In the genomic region with DNA sequence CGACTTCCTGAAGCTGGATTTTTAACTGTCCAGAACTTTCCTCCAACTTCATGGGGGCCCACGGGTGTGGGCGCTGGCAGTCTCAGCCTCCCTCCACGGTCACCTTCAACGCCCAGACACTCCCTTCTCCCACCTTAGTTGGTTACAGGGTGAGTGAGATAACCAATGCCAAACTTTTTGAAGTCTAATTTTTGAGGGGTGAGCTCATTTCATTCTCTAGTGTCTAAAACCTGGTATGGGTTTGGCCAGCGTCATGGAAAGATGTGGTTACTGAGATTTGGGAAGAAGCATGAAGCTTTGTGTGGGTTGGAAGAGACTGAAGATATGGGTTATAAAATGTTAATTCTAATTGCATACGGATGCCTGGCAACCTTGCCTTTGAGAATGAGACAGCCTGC, we compare ENCODE assay signal across 12 cellular contexts. TPM values are rescaled to one million over a fixed set of nuclear protein-coding genes. Genes with fewer than 3 reads are reported as not detected.
DNase-seq lines count a peak whose midpoint lies in the region; ATAC-seq and TF ChIP-seq lines count a peak whose summit lies in the region.
"Had no signal": no experiment of that assay in that cellular context is flagged by ENCODE, and none has a peak within 500 bp of the region (broad histone marks: within the 10 kb centered on the region; RNA-seq: fewer than 3 reads in every experiment).

No MANE protein-coding gene starts in this region.

- no peak overlapping the region for H3K23ac ChIP-seq in trophoblast cell (ENCODE audit: low read length)

- H4K12ac ChIP-seq in trophoblast cell (ENCODE audit: low read depth, low read length), result no peak overlapping the region

- peaks cover 26% of the 10 kb centered on the region for H3K4me1 ChIP-seq in BLaER1
- peaks cover 5% of the 10 kb centered on the region for H3K4me1 ChIP-seq in RWPE2 (ENCODE audit: insufficient read depth, poor library complexity, severe bottlenecking)
- no peaks in the 10 kb centered on the region for H3K4me1 ChIP-seq in foreskin keratinocyte
- H3K4me1 ChIP-seq in trophoblast cell (ENCODE audit: control insufficient read depth in 1 of 2, insufficient read depth in 2 of 2, low read length in 2 of 2), result peaks cover 17 to 23% of the 10 kb centered on the region in 2 experiments

- TF ChIP-seq CTCF in RWPE2 (IDR thresholded peaks at IDR 0.05; ENCODE audit: poor library complexity, severe bottlenecking) (no peak), foreskin keratinocyte (conservative IDR thresholded peaks at IDR 0.05) (no peak), GM20000 (IDR thresholded peaks at IDR 0.05; ENCODE audit: extremely low read depth, missing control alignments) (no peak)

- H3K14ac ChIP-seq in trophoblast cell (ENCODE audit: low read length), result no peak overlapping the region

- no CpG with 5 or more reads among the region's 7 CpGs for WGBS in trophoblast cell (ENCODE audit: extremely low coverage, insufficient coverage, insufficient read length)

- H2BK5ac ChIP-seq in trophoblast cell (ENCODE audit: low read depth, low read length, poor library complexity), result no peak overlapping the region

- H3K36me3 ChIP-seq in BLaER1 (peaks cover 10% of the 10 kb centered on the region; the same call in 1 of the 2 replicates), RWPE2 (ENCODE audit: low read depth) (no peaks in the 10 kb centered on the region), trophoblast cell (ENCODE audit: control insufficient read depth in 1 of 2, insufficient read depth in 2 of 2, low read length in 2 of 2) (no peaks in the 10 kb centered on the region)

- peak overlapping the region; percentile 36 for H3K4me2 ChIP-seq in BLaER1
- peak overlapping the region; percentile 94 for H3K4me2 ChIP-seq in trophoblast cell (ENCODE audit: low read length)

- H2AK5ac ChIP-seq in trophoblast cell (ENCODE audit: low read length), result no peak overlapping the region

- H4K8ac ChIP-seq in trophoblast cell (ENCODE audit: low read depth, low read length), result no peak overlapping the region

- H3K9me3 ChIP-seq in BLaER1, result no peaks in the 10 kb centered on the region
- H3K9me3 ChIP-seq in RWPE2 (ENCODE audit: severe bottlenecking), result no peaks in the 10 kb centered on the region
- peaks cover 11% of the 10 kb centered on the region for H3K9me3 ChIP-seq in trophoblast cell (ENCODE audit: insufficient read depth, low read depth, low read length)

- no peaks in the 10 kb centered on the region for H3K27me3 ChIP-seq in BLaER1
- no peaks in the 10 kb centered on the region for H3K27me3 ChIP-seq in RWPE2 (ENCODE audit: insufficient read depth, poor library complexity, severe bottlenecking)
- H3K27me3 ChIP-seq in foreskin keratinocyte, result peaks cover 14% of the 10 kb centered on the region
- peaks cover 21% of the 10 kb centered on the region for H3K27me3 ChIP-seq in trophoblast cell (ENCODE audit: insufficient read depth, low read length)

- H3K79me1 ChIP-seq in trophoblast cell (ENCODE audit: low read length), result peaks cover 5% of the 10 kb centered on the region

- peaks cover 2% of the 10 kb centered on the region for H3K79me2 ChIP-seq in trophoblast cell (ENCODE audit: control insufficient read depth, insufficient read depth, low read length, poor library complexity)

- H3K9ac ChIP-seq in BLaER1 (no peak overlapping the region), trophoblast cell (ENCODE audit: low read length) (no peak overlapping the region)

- H2BK12ac ChIP-seq in trophoblast cell (ENCODE audit: low read length), result no peak overlapping the region

- no peak overlapping the region for H4K91ac ChIP-seq in trophoblast cell (ENCODE audit: low read depth, low read length)

- H3K27ac ChIP-seq in BLaER1, result no peak overlapping the region
- no peak overlapping the region for H3K27ac ChIP-seq in RWPE2 (ENCODE audit: poor library complexity, severe bottlenecking)
- no peak overlapping the region for H3K27ac ChIP-seq in foreskin keratinocyte
- H3K27ac ChIP-seq in trophoblast cell (ENCODE audit: low read depth, low read length), result no peak overlapping the region
- H3K27ac ChIP-seq: epithelial cell of prostate had no signal

- H2BK120ac ChIP-seq in trophoblast cell (ENCODE audit: insufficient read depth, low read length, poor library complexity), result no peak overlapping the region

- ATAC-seq in RWPE2 (ENCODE audit: low read depth), result no peak
- ATAC-seq in foreskin keratinocyte, result no peak
- ATAC-seq: activated CD8-positive, alpha-beta memory T cell treated with anti-CD3 and anti-CD28 coated beads, Interleukin-2, amount 10 ng/mL, durations not matched to agents 7 days and 5 days had no signal

- DNase-seq in RWPE2 (ENCODE audit: low spot score) (no peak), foreskin keratinocyte (peak; percentile 18 to 57), trophoblast cell (no peak), HCEC 1CT (no peak), NCI-H187 treated with DMSO at 0.1 percent for 48 hours (lab: John Stamatoyannopoulos, UW) (no peak), GM20000 (ENCODE audit: low spot score) (no peak)
- DNase-seq in activated CD4-positive, alpha-beta T cell treated with anti-CD3 and anti-CD28 coated beads, Interleukin-2, amount 50 U/mL, for 1 hour, result no peak
- DNase-seq: activated CD8-positive, alpha-beta memory T cell treated with anti-CD3 and anti-CD28 coated beads, Interleukin-2, amount 10 ng/mL, durations not matched to agents 7 days and 5 days; GF-D8; OCI-M1 had no signal

- peaks cover 22% of the 10 kb centered on the region; the same call in 1 of the 2 replicates for H4K20me1 ChIP-seq in BLaER1

- H3K4ac ChIP-seq in trophoblast cell (ENCODE audit: low read depth, low read length), result no peak overlapping the region

- H3K18ac ChIP-seq in trophoblast cell (ENCODE audit: low read length), result no peak overlapping the region

- H2AFZ ChIP-seq in trophoblast cell (ENCODE audit: insufficient read depth, low read length, poor library complexity), result no peak overlapping the region

- H3K4me3 ChIP-seq in BLaER1 (no peak overlapping the region), RWPE2 (ENCODE audit: severe bottlenecking) (peak overlapping the region; percentile 3), trophoblast cell (ENCODE audit: low read depth, low read length) (no peak overlapping the region)

RNA-seq across cellular contexts. Expression of a gene that starts 3.3 kb away (rescaled TPM):
- total RNA-seq in foreskin keratinocyte, result 3.7 and 4.1 TPM in 2 replicates
- 1.5 and 1.8 TPM in 2 replicates for polyA plus RNA-seq in foreskin keratinocyte
- polyA plus RNA-seq in trophoblast cell (2013), result 3.5 and 3.6 TPM in 2 replicates
- total RNA-seq: activated CD8-positive, alpha-beta memory T cell treated with anti-CD3 and anti-CD28 coated beads, Interleukin-2, amount 10 ng/mL, durations not matched to agents 7 days and 5 days had no signal

Comparison
In these comparisons a context has a peak if more than half of its experiments do, and no peak if none do; other contexts are left out.
1. DNase-seq: peak in foreskin keratinocyte (2 of 2); none in RWPE2 (single experiment), trophoblast cell (0 of 2), HCEC 1CT (single experiment), NCI-H187 treated with DMSO at 0.1 percent for 48 hours (single experiment), GM20000 (single experiment) and activated CD4-positive, alpha-beta T cell treated with anti-CD3 and anti-CD28 coated beads, Interleukin-2, amount 50 U/mL, for 1 hour (single experiment).